14 cellular contexts compared by ENCODE assay signal in the genomic region with DNA sequence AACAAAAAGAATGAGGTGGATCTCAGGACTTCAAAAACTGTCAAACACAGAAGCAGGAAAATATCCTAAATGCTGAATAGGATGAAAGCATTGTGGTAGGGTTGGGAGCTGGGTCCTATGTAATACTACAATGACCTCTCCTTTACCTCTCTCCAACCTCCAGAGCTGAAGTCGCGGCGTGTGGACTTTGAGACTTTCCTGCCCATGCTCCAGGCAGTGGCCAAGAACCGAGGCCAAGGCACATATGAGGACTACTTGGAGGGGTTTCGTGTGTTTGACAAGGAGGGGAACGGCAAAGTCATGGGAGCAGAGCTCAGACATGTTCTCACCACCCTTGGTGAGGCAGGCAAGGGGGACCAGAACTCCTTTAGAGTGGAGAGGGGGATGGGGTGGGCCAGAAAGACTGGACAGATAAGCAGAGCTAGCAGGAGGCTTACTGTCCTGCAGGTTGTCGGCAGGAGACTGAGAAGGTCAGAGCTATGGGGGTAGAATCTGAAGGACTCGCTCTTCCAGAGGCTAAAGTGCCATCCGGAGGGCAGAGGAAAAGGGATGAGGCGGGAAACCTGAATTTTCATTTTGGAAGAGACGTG. TPM values are rescaled to one million over a fixed set of nuclear protein-coding genes. Genes with fewer than 3 reads are reported as not detected.
DNase-seq lines count a peak whose midpoint lies in the region; ATAC-seq, FAIRE-seq and TF ChIP-seq lines count a peak whose summit lies in the region.
"Had no signal": no experiment of that assay in that cellular context is flagged by ENCODE, and none has a peak within 500 bp of the region (broad histone marks: within the 10 kb centered on the region; RNA-seq: fewer than 3 reads in every experiment).

No MANE protein-coding gene starts in this region.

- in situ Hi-C loops in K562 (cut with MboI), result no loop called here

- H3K36me3 Mint-ChIP-seq in natural killer cell, result no peaks in the 10 kb centered on the region

- peaks cover 39 to 63% of the 10 kb centered on the region in 2 donors for H3K4me1 Mint-ChIP-seq in natural killer cell

- peak overlapping the region; percentile 18; the same call in 1 of the 2 replicates for H2AFZ ChIP-seq in K562 (ENCODE audit: low read depth, low read length)
- H2AFZ ChIP-seq: parathyroid adenoma had no signal

- WGBS in K562 (ENCODE audit: insufficient coverage, low coverage, missing lambda C conversion rate), result 40% methylated on average over 11 of the region's 11 CpGs
- WGBS in esophagus squamous epithelium, 2 donors, result 90 to 93% methylated on average over 11 of the region's 11 CpGs
- 87 to 92% methylated on average over 5 to 8 of the region's 11 CpGs for WGBS in gastroesophageal sphincter (ENCODE audit: low coverage in 1 of 2), 2 donors

- H3K4me2 ChIP-seq in BLaER1 treated with 17β-estradiol and CSF1 and Interleukin-3, amounts not matched to agents 10 nM and 100 nM, result peak overlapping the region in 2 of 11 experiments; percentile 90 to 96; a peak in 2 of 22 replicates
- peak overlapping the region; percentile 54 for H3K4me2 ChIP-seq in K562 (ENCODE audit: insufficient read depth, low read length)

- TF ChIP-seq CTCF in HEK293 (tag by site-specific recombination; IDR thresholded peaks at IDR 0.05) (no peak), K562 (IDR thresholded peaks at IDR 0.05 in 2 of 3, conservative IDR thresholded peaks at IDR 0.05 in 1 of 3; ENCODE audit: insufficient read depth in 2 of 3, low read depth in 1 of 3, low read length in 3 of 3) (no peak), natural killer cell (IDR thresholded peaks at IDR 0.05) (no peak), esophagus squamous epithelium (IDR thresholded peaks at IDR 0.05) (no peak), BE2C (IDR thresholded peaks at IDR 0.05; ENCODE audit: low read depth, low read length) (no peak), gastroesophageal sphincter (IDR thresholded peaks at IDR 0.05) (no peak)

- POLR2A ChIA-PET in HEK293 (lab: Yijun Ruan, JAX), result interaction anchor here (0.7 to 3.8 kb wide), 4 partner anchors 8 to 101 kb away, joined by 3 to 20 read pairs (median 4); a partner anchor contains a TSS
- POLR2A ChIA-PET in K562 (lab: Yijun Ruan, JAX), result interaction anchor here (0.6 to 3.2 kb wide), 7 partner anchors 7 to 163 kb away, joined by 3 to 16 read pairs (median 7); a partner anchor contains a TSS

- H3K4me3 ChIP-seq in BLaER1 treated with 17β-estradiol and CSF1 and Interleukin-3, amounts not matched to agents 10 nM and 100 nM, result no peak overlapping the region
- H3K4me3 ChIP-seq in HEK293 (ENCODE audit: low read depth, low read length), result no peak overlapping the region
- no peak overlapping the region for H3K4me3 ChIP-seq in K562
- H3K4me3 ChIP-seq in esophagus squamous epithelium, result no peak overlapping the region
- H3K4me3 ChIP-seq in BE2C (ENCODE audit: low read depth, low read length), result no peak overlapping the region
- no peak overlapping the region for H3K4me3 ChIP-seq in gastroesophageal sphincter
- H3K4me3 ChIP-seq: spleen, vagina had no signal

- DNase-seq in K562 (ENCODE audit: extremely low read depth in 1 of 4, low spot score in 3 of 4) (peak in 2 of 4 experiments; percentile 68 to 80), natural killer cell (no peak), esophagus squamous epithelium (lab: John Stamatoyannopoulos, UW) (no peak), BE2C (no peak)
- DNase-seq: central memory CD4-positive, alpha-beta T cell; mesenchymal stem cell; NCI-H1105; spleen had no signal

- TF ChIP-seq RAD21 in K562 (CRISPR knock-in tag; conservative IDR thresholded peaks at IDR 0.05 in 1 of 2, IDR thresholded peaks at IDR 0.05 in 1 of 2), result no peak

- peak overlapping the region in 6 of 11 experiments; percentile 18 to 87 (median 30); a peak in 3 of 22 replicates for H3K9ac ChIP-seq in BLaER1 treated with 17β-estradiol and CSF1 and Interleukin-3, amounts not matched to agents 10 nM and 100 nM
- H3K9ac ChIP-seq in K562 (ENCODE audit: insufficient read depth in 1 of 2, low read depth in 2 of 2, low read length in 2 of 2), result peak overlapping the region; percentile 55 to 86; a peak in 3 of 4 replicates
- H3K9ac ChIP-seq: parathyroid adenoma had no signal

- no peaks in the 10 kb centered on the region for H3K9me3 Mint-ChIP-seq in natural killer cell

- H3K4me1 ChIP-seq in BLaER1 treated with 17β-estradiol and CSF1 and Interleukin-3, amounts not matched to agents 10 nM and 100 nM, result peaks cover 52 to 75% (median 66%) of the 10 kb centered on the region in 10 experiments
- H3K4me1 ChIP-seq in HEK293 (ENCODE audit: control insufficient read depth, insufficient read depth, low read length) (peaks cover 3% of the 10 kb centered on the region; the same call in 1 of the 2 replicates), K562 (replicated peaks in 1 of 2; ENCODE audit: control insufficient read depth in 2 of 2, insufficient read depth in 2 of 2, low read length in 2 of 2) (peaks cover 48 to 49% of the 10 kb centered on the region in 2 experiments; a peak in 4 of 5 replicates), esophagus squamous epithelium (peaks cover 31 to 57% (median 32%) of the 10 kb centered on the region in 3 donors), BE2C (peaks cover 8% of the 10 kb centered on the region), gastroesophageal sphincter (peaks cover 3 to 60% (median 17%) of the 10 kb centered on the region in 3 donors)

- peak; percentile 52 for FAIRE-seq in K562 (lab: Jason Lieb, UNC)

- H3K27ac Mint-ChIP-seq in natural killer cell, result peak overlapping the region in 1 of 2 donors; percentile 12

- no peaks in the 10 kb centered on the region for H3K9me3 ChIP-seq in BLaER1 treated with 17β-estradiol and CSF1 and Interleukin-3, amounts not matched to agents 10 nM and 100 nM (replicated peaks in 1 of 11)
- H3K9me3 ChIP-seq in HEK293 (ENCODE audit: control insufficient read depth, insufficient read depth, low read depth, low read length), result no peaks in the 10 kb centered on the region
- H3K9me3 ChIP-seq in K562 (replicated peaks; ENCODE audit: control insufficient read depth, insufficient read depth, low read depth, low read length), result no peaks in the 10 kb centered on the region
- no peaks in the 10 kb centered on the region for H3K9me3 ChIP-seq in esophagus squamous epithelium
- H3K9me3 ChIP-seq in BE2C, result no peaks in the 10 kb centered on the region
- H3K9me3 ChIP-seq in gastroesophageal sphincter, result no peaks in the 10 kb centered on the region
- H3K9me3 ChIP-seq: spleen, vagina had no signal

- BruUV-seq in K562 (replicated peaks; lab: Mats Ljungman, UMichigan), result no TSS peak

- TF ChIP-seq POLR2A in K562 (conservative IDR thresholded peaks at IDR 0.05) (no peak), esophagus squamous epithelium (IDR thresholded peaks at IDR 0.05) (no peak), gastroesophageal sphincter (IDR thresholded peaks at IDR 0.05) (no peak)

- peak overlapping the region; percentile 55 for H3K4me3 Mint-ChIP-seq in natural killer cell

- H4K20me1 ChIP-seq in BLaER1 treated with 17β-estradiol and CSF1 and Interleukin-3, amounts not matched to agents 10 nM and 100 nM, result peaks cover 12 to 20% (median 15%) of the 10 kb centered on the region in 11 experiments; a peak in 21 of 22 replicates
- H4K20me1 ChIP-seq in K562 (replicated peaks; ENCODE audit: control insufficient read depth, insufficient read depth, low read length), result peaks cover 14% of the 10 kb centered on the region; the same call in 1 of the 2 replicates

- peaks cover 3% of the 10 kb centered on the region for H3K9me1 ChIP-seq in K562 (ENCODE audit: control insufficient read depth, insufficient read depth, low read length)

- H3K36me3 ChIP-seq in BLaER1 treated with 17β-estradiol and CSF1 and Interleukin-3, amounts not matched to agents 10 nM and 100 nM, result peaks cover 21 to 44% (median 29%) of the 10 kb centered on the region in 11 experiments
- H3K36me3 ChIP-seq in HEK293 (ENCODE audit: control insufficient read depth in 2 of 2, insufficient read depth in 1 of 2, low read length in 2 of 2) (peaks cover 4 to 34% of the 10 kb centered on the region in 2 experiments), K562 (ENCODE audit: control insufficient read depth, insufficient read depth, low read length) (peaks cover 28% of the 10 kb centered on the region), esophagus squamous epithelium (peaks cover 3 to 17% (median 12%) of the 10 kb centered on the region in 3 donors), BE2C (peaks cover 22% of the 10 kb centered on the region), gastroesophageal sphincter (peaks cover 0 to 10% of the 10 kb centered on the region in 2 donors)

- H3K27me3 Mint-ChIP-seq in natural killer cell (ENCODE audit: low read depth in 2 of 2), result no peaks in the 10 kb centered on the region

- H3K79me2 ChIP-seq in K562 (ENCODE audit: control insufficient read depth, insufficient read depth, low read length), result peaks cover 55% of the 10 kb centered on the region

- TF ChIP-seq EP300 in K562 (IDR thresholded peaks at IDR 0.05; ENCODE audit: low read length), result no peak
- TF ChIP-seq EP300 in gastroesophageal sphincter (IDR thresholded peaks at IDR 0.05), result no peak

- no peaks in the 10 kb centered on the region for H3K27me3 ChIP-seq in BLaER1 treated with 17β-estradiol and CSF1 and Interleukin-3, amounts not matched to agents 10 nM and 100 nM
- no peaks in the 10 kb centered on the region for H3K27me3 ChIP-seq in K562 (ENCODE audit: control insufficient read depth in 2 of 2, insufficient read depth in 2 of 2, low read length in 2 of 2)
- no peaks in the 10 kb centered on the region for H3K27me3 ChIP-seq in esophagus squamous epithelium
- no peaks in the 10 kb centered on the region for H3K27me3 ChIP-seq in BE2C
- no peaks in the 10 kb centered on the region for H3K27me3 ChIP-seq in gastroesophageal sphincter
- H3K27me3 ChIP-seq: spleen, vagina had no signal

- CTCF ChIA-PET in HEK293 (lab: Yijun Ruan, JAX), result interaction anchor here (1.0 to 2.2 kb wide), 4 partner anchors 27 to 36 kb away, joined by 6 to 8 read pairs (median 6); a partner anchor contains a TSS
- CTCF ChIA-PET in K562 (lab: Yijun Ruan, JAX; ENCODE audit: low intra/inter-chr PET ratio), result no interaction called here

- intact Hi-C loops in K562 (cut with micrococcal nuclease), result loop anchor here (5.0 kb wide), 1 partner anchor 38 kb away; a partner anchor contains a TSS
- intact Hi-C loops in natural killer cell (cut with micrococcal nuclease), result loop anchor here (10.0 kb wide), 1 partner anchor 111 kb away; a partner anchor contains a TSS
- intact Hi-C loops in esophagus squamous epithelium (cut with DNase I), result no loop called here

- peak overlapping the region in 5 of 11 experiments; percentile 27 to 97 (median 95); a peak in 7 of 22 replicates for H3K27ac ChIP-seq in BLaER1 treated with 17β-estradiol and CSF1 and Interleukin-3, amounts not matched to agents 10 nM and 100 nM
- H3K27ac ChIP-seq in HEK293 (ENCODE audit: extremely low read depth, low read depth, low read length) (no peak overlapping the region), K562 (ENCODE audit: extremely low read depth, low read depth, low read length) (peak overlapping the region; percentile 74), esophagus squamous epithelium (peak overlapping the region in 1 of 4 donors; percentile 10), gastroesophageal sphincter (peak overlapping the region in 1 of 4 donors; percentile 96)
- H3K27ac ChIP-seq: parathyroid adenoma, spleen, vagina had no signal

- ATAC-seq in K562, result peak; percentile 6; the same call in 1 of the 3 replicates
- ATAC-seq in natural killer cell, result no peak
- ATAC-seq in gastroesophageal sphincter, result no peak
- no peak for ATAC-seq in HG02970 (IDR thresholded peaks at IDR 0.05; ENCODE audit: low FRiP score, unreplicated experiment)

RNA-seq across cellular contexts. Expression of a gene that starts 2.8 kb away (rescaled TPM):
- total RNA-seq in K562 (2011; cell fraction: chromatin; rRNA removed; ENCODE audit: low replicate concordance), result 310 and 505 TPM in 2 replicates
- 376 and 393 TPM in 2 replicates for total RNA-seq in K562 (2011; cell fraction: nucleolus; rRNA removed)
- 418 and 429 TPM in 2 replicates for total RNA-seq in K562 (2011; cell fraction: nucleoplasm; rRNA removed)
- total RNA-seq in K562 (2014; rRNA removed) (732 and 768 TPM in 2 replicates), K562 (2014; rRNA removed; fragmentation: Illumina TruSeq; extraction: Trizol) (816 and 934 TPM in 2 replicates), K562 (2015; rRNA removed; fragmentation: Illumina TruSeq; extraction: Trizol) (939 and 958 TPM in 2 replicates), K562 (2021) (535 and 557 TPM in 2 replicates), natural killer cell (1,000 to 10,000 TPM in 2 of 3 donors, 100 to 1,000 TPM in 1; 881 to 1,204 (median 1,015) TPM), esophagus squamous epithelium (1,000 to 10,000 TPM; 1,011 to 2,279 (median 1,490) TPM), gastroesophageal sphincter (1,000 to 10,000 TPM; 5,300 to 6,545 (median 5,874) TPM)
- polyA plus RNA-seq in K562 (2011; rRNA removed) (1,427 and 1,548 TPM in 2 replicates), K562 (2014; fragmentation: Illumina TruSeq; extraction: Trizol) (745 and 824 TPM in 2 replicates), K562 (2014; fragmentation: Nextera tagmentation; extraction: Ambion mirVana) (1,000 to 10,000 TPM; 1,377 to 1,664 TPM), K562 (2014; rRNA removed) (954 and 1,028 TPM in 2 replicates)
- polyA plus RNA-seq in K562 (2011; cell fraction: cytosol; rRNA removed), result 926 and 1,517 TPM in 2 replicates
- 539 and 809 TPM in 2 replicates for polyA plus RNA-seq in K562 (2011; cell fraction: nucleus; rRNA removed)
- 904 and 962 TPM in 2 replicates for polyA plus RNA-seq in K562 (2012)
- polyA minus RNA-seq in K562 (2011; rRNA and poly(A)+ RNA removed), result 374 and 408 TPM in 2 replicates
- polyA minus RNA-seq in K562 (2011; cell fraction: cytosol; rRNA and poly(A)+ RNA removed), result 157 and 158 TPM in 2 replicates
- polyA minus RNA-seq in K562 (2011; cell fraction: nucleus; rRNA and poly(A)+ RNA removed), result 136 and 283 TPM in 2 replicates
- 1,641 TPM for polyA plus RNA-seq in BE2C (2012; ENCODE audit: insufficient read depth, insufficient read length, low read depth)

RNA-seq across cellular contexts. Expression of a gene that starts 3.0 kb away (rescaled TPM):
- total RNA-seq in K562 (2011; cell fraction: chromatin; rRNA removed; ENCODE audit: low replicate concordance), result 35.1 and 55.9 TPM in 2 replicates
- total RNA-seq in K562 (2011; cell fraction: nucleolus; rRNA removed), result 41.3 and 44.7 TPM in 2 replicates
- 39.9 and 49.7 TPM in 2 replicates for total RNA-seq in K562 (2011; cell fraction: nucleoplasm; rRNA removed)
- total RNA-seq in K562 (2014; rRNA removed) (67.3 and 70.7 TPM in 2 replicates), K562 (2014; rRNA removed; fragmentation: Illumina TruSeq; extraction: Trizol) (32.9 and 42.8 TPM in 2 replicates), K562 (2015; rRNA removed; fragmentation: Illumina TruSeq; extraction: Trizol) (65.2 and 69.4 TPM in 2 replicates), K562 (2021) (77.3 and 95.4 TPM in 2 replicates), natural killer cell (1 to 10 TPM; 6.7 to 8.9 (median 7.4) TPM), esophagus squamous epithelium (10 to 100 TPM; 26.3 to 51.0 (median 37.8) TPM), gastroesophageal sphincter (10 to 100 TPM; 14.3 to 57.9 (median 28.0) TPM)
- polyA plus RNA-seq in K562 (2011; rRNA removed) (65.7 and 66.5 TPM in 2 replicates), K562 (2014; fragmentation: Illumina TruSeq; extraction: Trizol) (55.7 and 65.2 TPM in 2 replicates), K562 (2014; fragmentation: Nextera tagmentation; extraction: Ambion mirVana) (10 to 100 TPM; 48.2 to 68.6 TPM), K562 (2014; rRNA removed) (69.7 and 75.5 TPM in 2 replicates)
- polyA plus RNA-seq in K562 (2011; cell fraction: cytosol; rRNA removed), result 64.6 and 71.6 TPM in 2 replicates
- 40.3 and 43.8 TPM in 2 replicates for polyA plus RNA-seq in K562 (2011; cell fraction: nucleus; rRNA removed)
- 67.7 and 86.1 TPM in 2 replicates for polyA plus RNA-seq in K562 (2012)
- 29.8 and 36.9 TPM in 2 replicates for polyA minus RNA-seq in K562 (2011; rRNA and poly(A)+ RNA removed)
- polyA minus RNA-seq in K562 (2011; cell fraction: cytosol; rRNA and poly(A)+ RNA removed), result 14.5 and 23.7 TPM in 2 replicates
- 14.0 and 19.5 TPM in 2 replicates for polyA minus RNA-seq in K562 (2011; cell fraction: nucleus; rRNA and poly(A)+ RNA removed)
- 334 TPM for polyA plus RNA-seq in BE2C (2012; ENCODE audit: insufficient read depth, insufficient read length, low read depth)

RNA-seq across cellular contexts. Expression of a gene that starts 27.3 kb away (rescaled TPM):
- total RNA-seq in K562 (2011; cell fraction: chromatin; rRNA removed; ENCODE audit: low replicate concordance), result 495 and 946 TPM in 2 replicates
- 651 and 665 TPM in 2 replicates for total RNA-seq in K562 (2011; cell fraction: nucleolus; rRNA removed)
- total RNA-seq in K562 (2011; cell fraction: nucleoplasm; rRNA removed), result 590 and 653 TPM in 2 replicates
- total RNA-seq in K562 (2014; rRNA removed) (176 and 237 TPM in 2 replicates), K562 (2014; rRNA removed; fragmentation: Illumina TruSeq; extraction: Trizol) (113 and 132 TPM in 2 replicates), K562 (2015; rRNA removed; fragmentation: Illumina TruSeq; extraction: Trizol) (132 and 133 TPM in 2 replicates), K562 (2021) (237 and 251 TPM in 2 replicates), natural killer cell (100 to 1,000 TPM; 198 to 215 (median 199) TPM), esophagus squamous epithelium (10 to 100 TPM; 42.6 to 70.8 (median 62.5) TPM), gastroesophageal sphincter (100 to 1,000 TPM; 128 to 234 (median 167) TPM)
- polyA plus RNA-seq in K562 (2011; rRNA removed) (164 and 228 TPM in 2 replicates), K562 (2014; fragmentation: Illumina TruSeq; extraction: Trizol) (396 and 420 TPM in 2 replicates), K562 (2014; fragmentation: Nextera tagmentation; extraction: Ambion mirVana) (100 to 1,000 TPM; 156 to 194 TPM), K562 (2014; rRNA removed) (146 and 160 TPM in 2 replicates)
- 207 and 344 TPM in 2 replicates for polyA plus RNA-seq in K562 (2011; cell fraction: cytosol; rRNA removed)
- polyA plus RNA-seq in K562 (2011; cell fraction: nucleus; rRNA removed), result 429 and 469 TPM in 2 replicates
- polyA plus RNA-seq in K562 (2012), result 168 and 357 TPM in 2 replicates
- 245 and 274 TPM in 2 replicates for polyA minus RNA-seq in K562 (2011; rRNA and poly(A)+ RNA removed)
- polyA minus RNA-seq in K562 (2011; cell fraction: cytosol; rRNA and poly(A)+ RNA removed), result 212 and 259 TPM in 2 replicates
- polyA minus RNA-seq in K562 (2011; cell fraction: nucleus; rRNA and poly(A)+ RNA removed), result 126 and 169 TPM in 2 replicates
- polyA plus RNA-seq in BE2C (2012; ENCODE audit: insufficient read depth, insufficient read length, low read depth), result 22.8 TPM

RNA-seq across cellular contexts. Expression of a gene that starts 33.9 kb away (rescaled TPM):
- 585 and 631 TPM in 2 replicates for total RNA-seq in K562 (2011; cell fraction: chromatin; rRNA removed; ENCODE audit: low replicate concordance)
- total RNA-seq in K562 (2011; cell fraction: nucleolus; rRNA removed), result 245 and 259 TPM in 2 replicates
- 295 and 306 TPM in 2 replicates for total RNA-seq in K562 (2011; cell fraction: nucleoplasm; rRNA removed)
- 30.8 and 32.4 TPM in 2 replicates for total RNA-seq in K562 (2014; rRNA removed)
- 36.6 and 41.1 TPM in 2 replicates for total RNA-seq in K562 (2014; rRNA removed; fragmentation: Illumina TruSeq; extraction: Trizol)
- total RNA-seq in K562 (2015; rRNA removed; fragmentation: Illumina TruSeq; extraction: Trizol), result 35.0 and 35.9 TPM in 2 replicates
- total RNA-seq in K562 (2021), result 70.2 and 86.0 TPM in 2 replicates
- polyA plus RNA-seq in K562 (2011; rRNA removed), result 45.1 and 64.6 TPM in 2 replicates
- polyA plus RNA-seq in K562 (2011; cell fraction: cytosol; rRNA removed), result 21.5 and 23.9 TPM in 2 replicates
- polyA plus RNA-seq in K562 (2011; cell fraction: nucleus; rRNA removed), result 217 and 238 TPM in 2 replicates
- polyA plus RNA-seq in K562 (2012), result 80.2 and 85.8 TPM in 2 replicates
- polyA plus RNA-seq in K562 (2014; fragmentation: Illumina TruSeq; extraction: Trizol), result 75.9 and 84.8 TPM in 2 replicates
- 10 to 100 TPM; 11.9 to 29.1 TPM for polyA plus RNA-seq in K562 (2014; fragmentation: Nextera tagmentation; extraction: Ambion mirVana)
- 49.8 and 54.0 TPM in 2 replicates for polyA plus RNA-seq in K562 (2014; rRNA removed)
- polyA minus RNA-seq in K562 (2011; rRNA and poly(A)+ RNA removed), result 86.2 and 108 TPM in 2 replicates
- polyA minus RNA-seq in K562 (2011; cell fraction: cytosol; rRNA and poly(A)+ RNA removed), result 50.7 and 61.7 TPM in 2 replicates
- 101 and 155 TPM in 2 replicates for polyA minus RNA-seq in K562 (2011; cell fraction: nucleus; rRNA and poly(A)+ RNA removed)
- total RNA-seq in natural killer cell, result 100 to 1,000 TPM; 205 to 232 (median 210) TPM
- total RNA-seq in esophagus squamous epithelium, result 10 to 100 TPM; 31.7 to 64.9 (median 46.1) TPM
- polyA plus RNA-seq in BE2C (2012; ENCODE audit: insufficient read depth, insufficient read length, low read depth), result 57.8 TPM
- total RNA-seq in gastroesophageal sphincter, result 100 to 1,000 TPM in 1 of 4 donors, 10 to 100 TPM in 3; 76.5 to 109 (median 85.1) TPM

RNA-seq across cellular contexts. Expression of a gene that starts 37.3 kb away (rescaled TPM):
- 9.2 and 15.6 TPM in 2 replicates for total RNA-seq in K562 (2011; cell fraction: chromatin; rRNA removed; ENCODE audit: low replicate concordance)
- 12.5 and 14.0 TPM in 2 replicates for total RNA-seq in K562 (2011; cell fraction: nucleolus; rRNA removed)
- 16.0 and 23.7 TPM in 2 replicates for total RNA-seq in K562 (2011; cell fraction: nucleoplasm; rRNA removed)
- total RNA-seq in K562 (2014; rRNA removed), result 2.2 and 2.3 TPM in 2 replicates
- total RNA-seq in K562 (2014; rRNA removed; fragmentation: Illumina TruSeq; extraction: Trizol), result 2.4 and 2.7 TPM in 2 replicates
- total RNA-seq in K562 (2015; rRNA removed; fragmentation: Illumina TruSeq; extraction: Trizol), result 3.0 and 3.8 TPM in 2 replicates
- 3.3 and 4.1 TPM in 2 replicates for total RNA-seq in K562 (2021)
- polyA plus RNA-seq in K562 (2011; rRNA removed), result 1.0 and 1.1 TPM in 2 replicates
- polyA plus RNA-seq in K562 (2011; cell fraction: cytosol; rRNA removed), result 1.1 and 1.5 TPM in 2 replicates
- polyA plus RNA-seq in K562 (2011; cell fraction: nucleus; rRNA removed), result 3.3 and 4.3 TPM in 2 replicates
- 1.9 and 2.8 TPM in 2 replicates for polyA plus RNA-seq in K562 (2012)
- 1.6 and 1.9 TPM in 2 replicates for polyA plus RNA-seq in K562 (2014; fragmentation: Illumina TruSeq; extraction: Trizol)
- under 1 TPM; 0.31 to 0.46 TPM for polyA plus RNA-seq in K562 (2014; fragmentation: Nextera tagmentation; extraction: Ambion mirVana)
- 1.4 and 1.7 TPM in 2 replicates for polyA plus RNA-seq in K562 (2014; rRNA removed)
- polyA minus RNA-seq in K562 (2011; rRNA and poly(A)+ RNA removed), result 5.3 and 6.2 TPM in 2 replicates
- 0.95 and 1.5 TPM in 2 replicates for polyA minus RNA-seq in K562 (2011; cell fraction: cytosol; rRNA and poly(A)+ RNA removed)
- polyA minus RNA-seq in K562 (2011; cell fraction: nucleus; rRNA and poly(A)+ RNA removed), result 9.2 and 17.8 TPM in 2 replicates
- 10 to 100 TPM; 12.0 to 24.3 (median 16.2) TPM for total RNA-seq in natural killer cell
- 1 to 10 TPM; 1.5 to 3.8 (median 2.3) TPM for total RNA-seq in esophagus squamous epithelium
- polyA plus RNA-seq in BE2C (2012; ENCODE audit: insufficient read depth, insufficient read length, low read depth), result 18.3 TPM
- 1 to 10 TPM; 5.0 to 7.4 (median 5.8) TPM for total RNA-seq in gastroesophageal sphincter
